9 cellular contexts compared by ENCODE assay signal in genomic region chr2:232901711-232902578, GRCh38. TPM values are rescaled to one million over a fixed set of nuclear protein-coding genes. Genes with fewer than 3 reads are reported as not detected.
DNase-seq lines count a peak whose midpoint lies in the region; ATAC-seq, FAIRE-seq and TF ChIP-seq lines count a peak whose summit lies in the region.
"Had no signal": no experiment of that assay in that cellular context is flagged by ENCODE, and none has a peak within 500 bp of the region (broad histone marks: within the 10 kb centered on the region; RNA-seq: fewer than 3 reads in every experiment).

No MANE protein-coding gene starts in this region.

- no peaks in the 10 kb centered on the region for H4K20me1 ChIP-seq in PC-3 (ENCODE audit: low read length)
- H4K20me1 ChIP-seq in endothelial cell of umbilical vein (replicated peaks; ENCODE audit: control insufficient read depth, extremely low read depth, insufficient read depth, low read length) = no peaks in the 10 kb centered on the region

- H3K9ac ChIP-seq in PC-3 (ENCODE audit: low read length) (peak overlapping the region; percentile 57), endothelial cell of umbilical vein (replicated peaks; ENCODE audit: extremely low read depth, insufficient read depth, low read length) (peak overlapping the region; percentile 47)

- DNase-seq in H4 (ENCODE audit: low spot score) (peak; percentile 89), PC-3 (peak; percentile 94), endothelial cell of umbilical vein (ENCODE audit: low read depth, low spot score) (peak; percentile 92), smooth muscle cell of the brain vasculature (ENCODE audit: low read depth, low spot score) (peak; percentile 84)

- TF ChIP-seq CTCF in PC-3 (conservative IDR thresholded peaks at IDR 0.05; ENCODE audit: low read depth, low read length) (no peak), endothelial cell of umbilical vein (IDR thresholded peaks at IDR 0.05; ENCODE audit: extremely low read depth in 1 of 2, insufficient read depth in 1 of 2, low read depth in 1 of 2, low read length in 2 of 2) (no peak)

- no peaks in the 10 kb centered on the region for H3K9me1 ChIP-seq in endothelial cell of umbilical vein (replicated peaks; ENCODE audit: control insufficient read depth, extremely low read depth, insufficient read depth, low read length)

- BruUV-seq in PC-3 (replicated peaks; lab: Mats Ljungman, UMichigan) (TSS peak; percentile 77), endothelial cell of umbilical vein (replicated peaks; lab: Mats Ljungman, UMichigan) (TSS peak; percentile 22)

- dilution Hi-C loops in endothelial cell of umbilical vein (cut with MboI; ENCODE audit: extremely low pct_ligation_motif_present, low sequenced_read_pairs) = no loop called here

- H3F3A ChIP-seq in PC-3 (ENCODE audit: low read length, unreplicated experiment) = no peaks in the 10 kb centered on the region

- 0 out of 2 replicates have a peak overlapping the region, but pooled peaks have one; percentile 20 for H2AFZ ChIP-seq in PC-3 (ENCODE audit: low read length)
- H2AFZ ChIP-seq in endothelial cell of umbilical vein (ENCODE audit: low read depth, low read length) = peak overlapping the region; percentile 77

- intact Hi-C loops in PC-3 (cut with micrococcal nuclease) (no loop called here), endothelial cell of umbilical vein (cut with micrococcal nuclease) (loop anchor here (5.0 kb wide), 1 partner anchor 350 kb away; the partner anchor contains the start of gene ATG16L1)

- no peaks in the 10 kb centered on the region for H3K9me3 ChIP-seq in PC-3 (ENCODE audit: low read length)
- no peaks in the 10 kb centered on the region for H3K9me3 ChIP-seq in endothelial cell of umbilical vein (replicated peaks; ENCODE audit: control insufficient read depth, insufficient read depth, low read length)

- ATAC-seq in PC-3 (peak; percentile 98), HG02840 (IDR thresholded peaks at IDR 0.05; ENCODE audit: low FRiP score, unreplicated experiment) (no peak), GM19035 (IDR thresholded peaks at IDR 0.05; ENCODE audit: unreplicated experiment) (no peak), GM21717 (IDR thresholded peaks at IDR 0.05; ENCODE audit: unreplicated experiment) (no peak), GM18909 (IDR thresholded peaks at IDR 0.05; ENCODE audit: poor library complexity, unreplicated experiment) (no peak)

- peak; percentile 100 for FAIRE-seq in endothelial cell of umbilical vein (lab: Jason Lieb, UNC)
- FAIRE-seq: colon had no signal

- H3K79me2 ChIP-seq in PC-3 (ENCODE audit: low read length) (peaks cover 13% of the 10 kb centered on the region), endothelial cell of umbilical vein (ENCODE audit: control insufficient read depth, insufficient read depth, low read length) (no peaks in the 10 kb centered on the region)

- H3K27me3 ChIP-seq in PC-3 (ENCODE audit: low read length) (no peaks in the 10 kb centered on the region), endothelial cell of umbilical vein (ENCODE audit: control insufficient read depth in 2 of 2, insufficient read depth in 2 of 2, low read length in 2 of 2) (no peaks in the 10 kb centered on the region)

- peaks cover 22% of the 10 kb centered on the region for H3K4me1 ChIP-seq in PC-3 (ENCODE audit: insufficient read depth, low read length)
- H3K4me1 ChIP-seq in endothelial cell of umbilical vein (ENCODE audit: control insufficient read depth, extremely low read depth, insufficient read depth, low read length) = peaks cover 15% of the 10 kb centered on the region

- H3K9me2 ChIP-seq in PC-3 (replicated peaks; ENCODE audit: low read length) = no peaks in the 10 kb centered on the region

- H3K27ac ChIP-seq in PC-3 (ENCODE audit: low read length) = peak overlapping the region; percentile 88
- H3K27ac ChIP-seq in endothelial cell of umbilical vein (ENCODE audit: insufficient read depth, low read depth, low read length) = peak overlapping the region; percentile 86

- H3K4me3 ChIP-seq in PC-3 (ENCODE audit: low read length) (peak overlapping the region; percentile 52), endothelial cell of umbilical vein (replicated peaks in 1 of 3; ENCODE audit: insufficient read depth in 1 of 3, low read depth in 1 of 3, low read length in 3 of 3) (no peak overlapping the region)

- H3K36me3 ChIP-seq in PC-3 (ENCODE audit: low read depth, low read length) = 0 out of 2 replicates have a peak, but pooled peaks cover 6% of the 10 kb centered on the region
- no peaks in the 10 kb centered on the region for H3K36me3 ChIP-seq in endothelial cell of umbilical vein (ENCODE audit: control insufficient read depth in 2 of 2, extremely low read depth in 1 of 2, insufficient read depth in 2 of 2, low read length in 2 of 2)

- POLR2A ChIA-PET in PC-3 (lab: Charles Lee; ENCODE audit: unreplicated experiment) (interaction anchor here (0.6 kb wide), 1 partner anchor 54 kb away, joined by 12 read pairs; no protein-coding TSS in a partner anchor), endothelial cell of umbilical vein (lab: Charles Lee) (no interaction called here)

- TF ChIP-seq POLR2A in endothelial cell of umbilical vein (IDR thresholded peaks at IDR 0.05; ENCODE audit: low read depth, low read length) = no peak

- CTCF ChIA-PET in PC-3 (lab: Charles Lee) (no interaction called here), endothelial cell of umbilical vein (lab: Charles Lee) (interaction anchor here (1.0 to 1.9 kb wide), 6 partner anchors 9 to 152 kb away, joined by 3 to 6 read pairs (median 4); no protein-coding TSS in a partner anchor)

- H3K4me2 ChIP-seq in PC-3 (ENCODE audit: low read length) (peak overlapping the region; percentile 72), endothelial cell of umbilical vein (ENCODE audit: insufficient read depth, low read length) (peak overlapping the region; percentile 26)

TF ChIP-seq in endothelial cell of umbilical vein, 7 proteins besides CTCF, POLR2A, EP300 and RAD21:
- TF ChIP-seq JUN (IDR thresholded peaks at IDR 0.05; ENCODE audit: borderline replicate concordance, insufficient read depth, insufficient read length, low read depth) (peak; percentile 95), POLR2AphosphoS5 (IDR thresholded peaks at IDR 0.05; ENCODE audit: insufficient read depth, low read depth, low read length) (peak; percentile 92), MYC (IDR thresholded peaks at IDR 0.05; ENCODE audit: low read depth, low read length) (no peak), FOS (IDR thresholded peaks at IDR 0.05; ENCODE audit: borderline replicate concordance, insufficient read depth, low read length) (peak; percentile 99)

RNA-seq across cellular contexts. Expression of gene SNORC, which starts 31.9 kb away (rescaled TPM):
- 0.10 and 0.25 TPM in 2 replicates for total RNA-seq in H4 (2014; rRNA removed; shearing (Covaris generic))
- total RNA-seq in PC-3 (2014; rRNA removed) = 11.1 and 14.3 TPM in 2 replicates
- 2.6 and 4.0 TPM in 2 replicates for total RNA-seq in endothelial cell of umbilical vein
- 1.4 and 2.5 TPM in 2 replicates for polyA plus RNA-seq in endothelial cell of umbilical vein
- polyA plus RNA-seq in endothelial cell of umbilical vein (2011; cell fraction: cytosol; rRNA removed) = 0.71 and 1.4 TPM in 2 replicates
- polyA plus RNA-seq in endothelial cell of umbilical vein (2011; cell fraction: nucleus; rRNA removed) = 4.2 and 5.7 TPM in 2 replicates
- polyA plus RNA-seq in endothelial cell of umbilical vein (2012) = 0.13 and 0.52 TPM in 2 replicates
- 0.61 and 2.2 TPM in 2 replicates for polyA minus RNA-seq in endothelial cell of umbilical vein
- polyA minus RNA-seq in endothelial cell of umbilical vein (2011; cell fraction: cytosol; rRNA and poly(A)+ RNA removed) = 1.2 TPM
- polyA minus RNA-seq in endothelial cell of umbilical vein (2011; cell fraction: nucleus; rRNA and poly(A)+ RNA removed) = 3.6 TPM in 2 replicates
